Comparison of ENCODE assay signal across 26 cellular contexts in the genomic region with DNA sequence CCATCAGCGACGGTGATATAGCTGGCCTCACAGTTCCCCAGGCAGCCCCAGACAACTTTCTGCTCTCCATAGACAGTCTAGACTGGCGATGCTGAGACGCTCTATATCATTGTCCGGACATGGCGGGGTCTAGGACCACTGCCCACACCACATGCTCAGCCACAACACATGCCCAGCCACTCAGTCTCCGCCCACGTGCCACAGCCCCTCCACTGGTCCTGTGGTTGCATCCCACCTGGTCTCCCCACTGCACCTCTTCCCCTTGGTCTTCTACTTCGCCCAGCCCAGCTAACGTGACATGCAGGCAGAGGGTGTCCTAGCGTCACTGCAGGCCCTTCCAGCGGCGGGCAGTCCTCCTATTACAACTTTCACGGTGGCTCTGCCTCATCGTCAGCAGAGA. TPM values are rescaled to one million over a fixed set of nuclear protein-coding genes. Genes with fewer than 3 reads are reported as not detected.
A peak's percentile ranks its signal among the peaks of the same experiment; 100 is the strongest.
DNase-seq lines count a peak whose midpoint lies in the region; ATAC-seq, FAIRE-seq and TF ChIP-seq lines count a peak whose summit lies in the region.
"Had no signal": no experiment of that assay in that cellular context is flagged by ENCODE, and none has a peak within 500 bp of the region (broad histone marks: within the 10 kb centered on the region; RNA-seq: fewer than 3 reads in every experiment).

No MANE protein-coding gene starts in this region.

- no peaks in the 10 kb centered on the region for H3K9me1 ChIP-seq in endothelial cell of umbilical vein (replicated peaks; ENCODE audit: control insufficient read depth, extremely low read depth, insufficient read depth, low read length)

- no peak overlapping the region for H2BK120ac ChIP-seq in H9 (ENCODE audit: low read depth, low read length, poor library complexity, severe bottlenecking)

- H3K9me3 Mint-ChIP-seq in H9, result no peaks in the 10 kb centered on the region
- H3K9me3 Mint-ChIP-seq: activated CD8-positive, alpha-beta T cell treated with anti-CD3 and anti-CD28 coated beads for 36 hours; nephron had no signal

- H3K9ac ChIP-seq in H9 (ENCODE audit: extremely low read depth, insufficient read length, low read length), result no peak overlapping the region
- no peak overlapping the region for H3K9ac ChIP-seq in GM12878 (ENCODE audit: control insufficient read depth, insufficient read depth, low read length)
- H3K9ac ChIP-seq in endothelial cell of umbilical vein (replicated peaks; ENCODE audit: extremely low read depth, insufficient read depth, low read length), result no peak overlapping the region
- H3K9ac ChIP-seq: BLaER1 had no signal

- H2AK5ac ChIP-seq in H9 (ENCODE audit: insufficient read length, low read length), result no peak overlapping the region

- H3K79me2 ChIP-seq in H9 (ENCODE audit: insufficient read depth, low read length) (no peaks in the 10 kb centered on the region), GM12878 (ENCODE audit: control insufficient read depth, insufficient read depth, low read length) (no peaks in the 10 kb centered on the region), endothelial cell of umbilical vein (ENCODE audit: control insufficient read depth, insufficient read depth, low read length) (no peaks in the 10 kb centered on the region)

- H4K20me1 ChIP-seq in H9 (ENCODE audit: control insufficient read depth, insufficient read depth, insufficient read length) (no peaks in the 10 kb centered on the region), GM12878 (ENCODE audit: control insufficient read depth, insufficient read depth) (no peaks in the 10 kb centered on the region), endothelial cell of umbilical vein (replicated peaks; ENCODE audit: control insufficient read depth, extremely low read depth, insufficient read depth, low read length) (no peaks in the 10 kb centered on the region)
- H4K20me1 ChIP-seq: BLaER1 had no signal

- H3K27ac ChIP-seq in H9 (ENCODE audit: insufficient read length, low read depth, low read length) (no peak overlapping the region), GM12878 (ENCODE audit: control insufficient read depth, insufficient read depth) (no peak overlapping the region), endothelial cell of umbilical vein (ENCODE audit: insufficient read depth, low read depth, low read length) (no peak overlapping the region), spleen (peak overlapping the region in 2 of 8 donors; percentile 38 to 88)
- H3K27ac ChIP-seq: BLaER1, gastroesophageal sphincter, testis, vagina had no signal

- no peak for FAIRE-seq in GM12878 (lab: Jason Lieb, UNC)
- FAIRE-seq in endothelial cell of umbilical vein (lab: Jason Lieb, UNC), result no peak

- H4K91ac ChIP-seq in H9 (ENCODE audit: insufficient read length, low read depth, low read length), result no peak overlapping the region

- H3K27me3 Mint-ChIP-seq in H9 (ENCODE audit: low read depth), result no peaks in the 10 kb centered on the region; the same call in 1 of the 2 replicates
- H3K27me3 Mint-ChIP-seq: activated CD8-positive, alpha-beta T cell treated with anti-CD3 and anti-CD28 coated beads for 36 hours had no signal

- H3K18ac ChIP-seq in H9 (ENCODE audit: insufficient read length, low read depth, low read length), result no peak overlapping the region

- H3K14ac ChIP-seq in H9 (ENCODE audit: insufficient read depth, low read length), result no peak overlapping the region

- H3K4me2 ChIP-seq in H9 (ENCODE audit: insufficient read depth, insufficient read length, low read length), result no peak overlapping the region
- no peak overlapping the region for H3K4me2 ChIP-seq in GM12878 (ENCODE audit: control insufficient read depth, insufficient read depth)
- H3K4me2 ChIP-seq in endothelial cell of umbilical vein (ENCODE audit: insufficient read depth, low read length), result no peak overlapping the region
- H3K4me2 ChIP-seq: BLaER1 had no signal

- ATAC-seq in GM12878, result no peak
- ATAC-seq: activated CD8-positive, alpha-beta T cell treated with anti-CD3 and anti-CD28 coated beads for 36 hours; gastroesophageal sphincter; left colon had no signal

- POLR2A ChIA-PET in GM12878 (lab: Charles Lee), result no interaction called here
- POLR2A ChIA-PET in endothelial cell of umbilical vein (lab: Charles Lee), result no interaction called here

- no CpG with 5 or more reads among the region's 15 CpGs for WGBS in H9 (ENCODE audit: extremely low coverage, insufficient read length, low lambda C conversion rate)
- 98% methylated on average over 15 of the region's 15 CpGs for WGBS in GM12878 (ENCODE audit: insufficient coverage, insufficient replicate concordance, low lambda C conversion rate, missing lambda C conversion rate)
- 95 to 97% (median 96%) methylated on average over 15 of the region's 15 CpGs for WGBS in spleen, 5 donors

- TF ChIP-seq POLR2A in GM12878 (IDR thresholded peaks at IDR 0.05; ENCODE audit: low read depth, low read length), result peak; percentile 61; the same call in 1 of the 2 replicates
- TF ChIP-seq POLR2A in endothelial cell of umbilical vein (IDR thresholded peaks at IDR 0.05; ENCODE audit: low read depth, low read length), result no peak
- TF ChIP-seq POLR2A in spleen (IDR thresholded peaks at IDR 0.05), result no peak

- BruUV-seq in GM12878 (replicated peaks; lab: Mats Ljungman, UMichigan) (no TSS peak), endothelial cell of umbilical vein (replicated peaks; lab: Mats Ljungman, UMichigan) (no TSS peak)

- H3K27me3 ChIP-seq in H9 (ENCODE audit: insufficient read depth, low read length) (no peaks in the 10 kb centered on the region), GM12878 (replicated peaks in 1 of 2; ENCODE audit: control insufficient read depth in 2 of 2, insufficient read depth in 2 of 2, low read length in 1 of 2) (no peaks in the 10 kb centered on the region), endothelial cell of umbilical vein (ENCODE audit: control insufficient read depth in 2 of 2, insufficient read depth in 2 of 2, low read length in 2 of 2) (no peaks in the 10 kb centered on the region), spleen (replicated peaks in 1 of 7) (no peaks in the 10 kb centered on the region)
- H3K27me3 ChIP-seq: BLaER1, gastroesophageal sphincter, ovary, testis, vagina had no signal

- H3K4me1 ChIP-seq in H9 (ENCODE audit: insufficient read depth, low read length) (0 out of 2 replicates have a peak, but pooled peaks cover 2% of the 10 kb centered on the region), GM12878 (ENCODE audit: control insufficient read depth, insufficient read depth, low read length) (peaks cover 52% of the 10 kb centered on the region), endothelial cell of umbilical vein (ENCODE audit: control insufficient read depth, extremely low read depth, insufficient read depth, low read length) (peaks cover 21% of the 10 kb centered on the region), spleen (peaks cover 0 to 72% (median 24%) of the 10 kb centered on the region in 6 donors)

- no peaks in the 10 kb centered on the region for H3K79me1 ChIP-seq in H9 (ENCODE audit: insufficient read depth, low read depth, low read length, poor library complexity, severe bottlenecking)

- RAD21 ChIA-PET in GM12878 (lab: Charles Lee; ENCODE audit: unreplicated experiment), result no interaction called here

- CTCF ChIA-PET in GM12878 (lab: Yijun Ruan, JAX), result no interaction called here
- CTCF ChIA-PET in endothelial cell of umbilical vein (lab: Charles Lee), result interaction anchor here (1.0 to 1.5 kb wide), 3 partner anchors 13 to 179 kb away, joined by 3 to 5 read pairs (median 4); no protein-coding TSS in a partner anchor

- in situ Hi-C loops in GM12878 (cut with MboI), result no loop called here

- intact Hi-C loops in GM12878 (cut with micrococcal nuclease; ENCODE audit: unreplicated experiment), result no loop called here
- intact Hi-C loops in endothelial cell of umbilical vein (cut with micrococcal nuclease), result loop anchor here (5.0 kb wide), 1 partner anchor 46 kb away; no protein-coding TSS in a partner anchor
- intact Hi-C loops in spleen (cut with DNase I; ENCODE audit: low total_unique reads), result no loop called here

- no peak for TF ChIP-seq RAD21 in GM12878 (IDR thresholded peaks at IDR 0.05; ENCODE audit: insufficient read depth, low read depth, low read length)

- no peak overlapping the region for H3K23ac ChIP-seq in H9 (ENCODE audit: insufficient read length, low read depth, low read length)

- H2BK5ac ChIP-seq in H9 (ENCODE audit: insufficient read length, low read length), result no peak overlapping the region

- H2AFZ ChIP-seq in H9 (ENCODE audit: low read length) (no peak overlapping the region), GM12878 (ENCODE audit: control insufficient read depth, low read depth, low read length) (no peak overlapping the region), endothelial cell of umbilical vein (ENCODE audit: low read depth, low read length) (no peak overlapping the region)

- H4K8ac ChIP-seq in H9 (replicated peaks; ENCODE audit: insufficient read length, low read depth, low read length), result no peak overlapping the region

- H3K4ac ChIP-seq in H9 (ENCODE audit: low read depth, low read length), result no peak overlapping the region

- SMC1A ChIA-PET in GM12878 (lab: Charles Lee; ENCODE audit: uncharacterized antibody, unreplicated experiment), result no interaction called here

- H3K4me3 Mint-ChIP-seq in H9, result no peak overlapping the region
- H3K4me3 Mint-ChIP-seq: activated CD8-positive, alpha-beta T cell treated with anti-CD3 and anti-CD28 coated beads for 36 hours; nephron had no signal

- H3K36me3 Mint-ChIP-seq in H9 (ENCODE audit: insufficient read depth in 1 of 3, low read depth in 3 of 3), result peaks cover 7 to 38% (median 27%) of the 10 kb centered on the region in 3 experiments; a peak in 5 of 7 replicates

- no peak for DNase-seq in H9
- no peak for DNase-seq in GM12878 (ENCODE audit: low read depth, low spot score)
- no peak for DNase-seq in endothelial cell of umbilical vein (ENCODE audit: low read depth, low spot score)
- peak; percentile 51 for DNase-seq in spleen
- no peak for DNase-seq in SKM-1 (lab: John Stamatoyannopoulos, UW; ENCODE audit: unreplicated experiment)
- no peak for DNase-seq in iPS-NIHi7 (ENCODE audit: extremely low spot score)
- DNase-seq in 8988T, result no peak
- DNase-seq: activated CD4-positive, alpha-beta T cell treated with anti-CD3 and anti-CD28 coated beads for 1 hour; activated CD8-positive, alpha-beta T cell treated with anti-CD3 and anti-CD28 coated beads for 36 hours; COR-L47; DMS53; hippocampal formation; left colon; NCI-H1048; NCI-H2107; NCI-H345; ovary; Right ventricle myocardium superior; stimulated activated naive CD4-positive, alpha-beta T cell treated with Interleukin-2 at 50 U/mL for 16 hours; T-helper 2 cell; testis had no signal

- no peak overlapping the region for H2BK15ac ChIP-seq in H9 (ENCODE audit: low read depth, low read length)

- dilution Hi-C loops in endothelial cell of umbilical vein (cut with MboI; ENCODE audit: extremely low pct_ligation_motif_present, low sequenced_read_pairs), result no loop called here

- no peak overlapping the region for H2BK12ac ChIP-seq in H9 (ENCODE audit: insufficient read length, low read depth, low read length)

- H2BK20ac ChIP-seq in H9 (ENCODE audit: low read depth, low read length, poor library complexity, severe bottlenecking), result no peak overlapping the region

- TF ChIP-seq EP300 in GM12878 (IDR thresholded peaks at IDR 0.05; ENCODE audit: borderline replicate concordance in 1 of 2, control insufficient read depth in 1 of 2, low read depth in 2 of 2, low read length in 2 of 2), result no peak

- no peak overlapping the region for H3T11ph ChIP-seq in H9 (ENCODE audit: low read length)

- no peak for TF ChIP-seq CTCF in H9 (conservative IDR thresholded peaks at IDR 0.05)
- TF ChIP-seq CTCF in GM12878 (IDR thresholded peaks at IDR 0.05 in 2 of 3, conservative IDR thresholded peaks at IDR 0.05 in 1 of 3; ENCODE audit: control insufficient read depth in 2 of 3, extremely low read depth in 1 of 3, insufficient read depth in 1 of 3, low read depth in 3 of 3, low read length in 3 of 3), result no peak
- TF ChIP-seq CTCF in endothelial cell of umbilical vein (IDR thresholded peaks at IDR 0.05; ENCODE audit: extremely low read depth in 1 of 2, insufficient read depth in 1 of 2, low read depth in 1 of 2, low read length in 2 of 2), result no peak
- TF ChIP-seq CTCF in spleen (IDR thresholded peaks at IDR 0.05 in 8 of 11, conservative IDR thresholded peaks at IDR 0.05 in 3 of 11), result no peak

- H3K36me3 ChIP-seq in GM12878 (ENCODE audit: control insufficient read depth in 2 of 2, insufficient read depth in 2 of 2, low read length in 1 of 2) (peaks cover 4 to 17% of the 10 kb centered on the region in 2 experiments), endothelial cell of umbilical vein (ENCODE audit: control insufficient read depth in 2 of 2, extremely low read depth in 1 of 2, insufficient read depth in 2 of 2, low read length in 2 of 2) (peaks cover 5 to 13% of the 10 kb centered on the region in 2 experiments), spleen (peaks cover 0 to 100% (median 44%) of the 10 kb centered on the region in 6 donors)
- H3K36me3 ChIP-seq: ovary had no signal

- H3K4me3 ChIP-seq in GM12878, result no peak overlapping the region
- no peak overlapping the region for H3K4me3 ChIP-seq in endothelial cell of umbilical vein (replicated peaks in 1 of 3; ENCODE audit: insufficient read depth in 1 of 3, low read depth in 1 of 3, low read length in 3 of 3)
- no peak overlapping the region for H3K4me3 ChIP-seq in spleen
- H3K4me3 ChIP-seq: BLaER1, gastroesophageal sphincter, ovary, skin epidermis, testis, vagina had no signal

- H3K9me3 ChIP-seq in H9 (ENCODE audit: control insufficient read depth, low read depth, low read length) (no peaks in the 10 kb centered on the region), GM12878 (replicated peaks; ENCODE audit: control insufficient read depth, insufficient read depth, low read length) (no peaks in the 10 kb centered on the region), endothelial cell of umbilical vein (replicated peaks; ENCODE audit: control insufficient read depth, insufficient read depth, low read length) (no peaks in the 10 kb centered on the region), spleen (no peaks in the 10 kb centered on the region)
- H3K9me3 ChIP-seq: BLaER1, gastroesophageal sphincter, ovary, testis, vagina had no signal

- H3K23me2 ChIP-seq in H9 (ENCODE audit: insufficient read length, low read depth, low read length, poor library complexity, severe bottlenecking), result no peaks in the 10 kb centered on the region

- peaks cover 3 to 20% of the 10 kb centered on the region in 2 experiments; a peak in 3 of 4 replicates for H3K4me1 Mint-ChIP-seq in H9

- no peak overlapping the region for H4K5ac ChIP-seq in H9 (ENCODE audit: insufficient read length, low read depth, low read length)

- no peak overlapping the region for H3K56ac ChIP-seq in H9 (ENCODE audit: insufficient read length, low read depth, low read length)

- H3K27ac Mint-ChIP-seq in H9, result peak overlapping the region in 2 of 3 experiments; percentile 15 to 20; a peak in 3 of 7 replicates
- H3K27ac Mint-ChIP-seq: activated CD8-positive, alpha-beta T cell treated with anti-CD3 and anti-CD28 coated beads for 36 hours had no signal

RNA-seq across cellular contexts. Expression of gene YPEL1, which starts 22.9 kb away (rescaled TPM):
- 5.4 and 8.1 TPM in 2 replicates for total RNA-seq in H9 (2021)
- total RNA-seq in GM12878 (2013; cell fraction: nucleolus; rRNA removed), result 3.8 and 4.0 TPM in 2 replicates
- total RNA-seq in GM12878 (2014; rRNA removed), result 0.98 and 5.0 TPM in 2 replicates
- 0.67 and 0.83 TPM in 2 replicates for total RNA-seq in GM12878 (2014; rRNA removed; fragmentation: Illumina TruSeq; extraction: Trizol)
- total RNA-seq in GM12878 (2021), result 1.4 and 1.9 TPM in 2 replicates
- polyA plus RNA-seq in GM12878 (2011; ENCODE audit: low read depth), result 1.2 TPM
- polyA plus RNA-seq in GM12878 (2011; rRNA removed), result 2.5 and 2.7 TPM in 2 replicates
- 1.4 and 1.5 TPM in 2 replicates for polyA plus RNA-seq in GM12878 (2011; cell fraction: cytosol; rRNA removed)
- polyA plus RNA-seq in GM12878 (2011; cell fraction: nucleus; rRNA removed), result 1.3 and 1.7 TPM in 2 replicates
- 1.9 and 2.0 TPM in 2 replicates for polyA plus RNA-seq in GM12878 (2012)
- 0.69 and 0.82 TPM in 2 replicates for polyA plus RNA-seq in GM12878 (2014; fragmentation: Illumina TruSeq; extraction: Trizol)
- polyA plus RNA-seq in GM12878 (2014; fragmentation: Nextera tagmentation; extraction: Ambion mirVana), result under 1 TPM; 0.13 to 0.21 TPM
- polyA plus RNA-seq in GM12878 (2014; rRNA removed), result 1.2 and 1.4 TPM in 2 replicates
- polyA plus RNA-seq in GM12878 (2016; fragmentation: Nextera tagmentation; extraction: Ambion mirVana), result 1 to 10 TPM; 1.7 to 2.4 TPM
- polyA minus RNA-seq in GM12878 (2011; rRNA and poly(A)+ RNA removed), result 2.0 and 2.1 TPM in 2 replicates
- polyA minus RNA-seq in GM12878 (2011; cell fraction: cytosol; rRNA and poly(A)+ RNA removed), result 0.52 and 0.94 TPM in 2 replicates
- 0.67 and 1.1 TPM in 2 replicates for polyA minus RNA-seq in GM12878 (2011; cell fraction: nucleus; rRNA and poly(A)+ RNA removed)
- total RNA-seq in endothelial cell of umbilical vein, result 6.2 and 6.5 TPM in 2 replicates
- polyA plus RNA-seq in endothelial cell of umbilical vein, result 3.1 and 3.7 TPM in 2 replicates
- polyA plus RNA-seq in endothelial cell of umbilical vein (2011; cell fraction: cytosol; rRNA removed), result 3.5 and 3.9 TPM in 2 replicates
- 8.5 TPM in 2 replicates for polyA plus RNA-seq in endothelial cell of umbilical vein (2011; cell fraction: nucleus; rRNA removed)
- polyA plus RNA-seq in endothelial cell of umbilical vein (2012), result 2.9 and 3.3 TPM in 2 replicates
- polyA minus RNA-seq in endothelial cell of umbilical vein, result 3.8 and 11.9 TPM in 2 replicates
- polyA minus RNA-seq in endothelial cell of umbilical vein (2011; cell fraction: cytosol; rRNA and poly(A)+ RNA removed), result not detected
- 2.9 and 3.0 TPM in 2 replicates for polyA minus RNA-seq in endothelial cell of umbilical vein (2011; cell fraction: nucleus; rRNA and poly(A)+ RNA removed)
- 10 to 100 TPM in 5 of 7 donors, 1 to 10 TPM in 2; 6.9 to 21.3 (median 14.6) TPM for total RNA-seq in spleen
- polyA plus RNA-seq in spleen, result 1 to 10 TPM; 4.8 to 6.4 (median 5.4) TPM
